ENCODE assay signal across 8 cellular contexts in genomic region chr19:48271531-48272151, GRCh38. TPM values are rescaled to one million over a fixed set of nuclear protein-coding genes. Genes with fewer than 3 reads are reported as not detected.
A peak's percentile ranks its signal among the peaks of the same experiment; 100 is the strongest.
DNase-seq lines count a peak whose midpoint lies in the region; ATAC-seq and TF ChIP-seq lines count a peak whose summit lies in the region.

No MANE protein-coding gene starts in this region.

- no peaks in the 10 kb centered on the region for H3K9me3 Mint-ChIP-seq in activated CD4-positive, alpha-beta T cell treated with anti-CD3 and anti-CD28 coated beads, Interleukin-2, amount 10 ng/mL, durations not matched to agents 24 days and 14 days
- H3K9me3 Mint-ChIP-seq in activated naive CD8-positive, alpha-beta T cell treated with anti-CD3 and anti-CD28 coated beads for 36 hours: no peaks in the 10 kb centered on the region

- no peaks in the 10 kb centered on the region for H3K36me3 Mint-ChIP-seq in activated CD4-positive, alpha-beta T cell treated with anti-CD3 and anti-CD28 coated beads, Interleukin-2, amount 10 ng/mL, durations not matched to agents 24 days and 14 days (ENCODE audit: low read depth)
- H3K36me3 Mint-ChIP-seq in activated naive CD8-positive, alpha-beta T cell treated with anti-CD3 and anti-CD28 coated beads for 36 hours: no peaks in the 10 kb centered on the region

- TF ChIP-seq POLR2A in prostate gland (IDR thresholded peaks at IDR 0.05): no peak

- H3K4me1 Mint-ChIP-seq in activated CD4-positive, alpha-beta T cell treated with anti-CD3 and anti-CD28 coated beads, Interleukin-2, amount 10 ng/mL, durations not matched to agents 24 days and 14 days: peaks cover 15% of the 10 kb centered on the region
- peaks cover 13% of the 10 kb centered on the region for H3K4me1 Mint-ChIP-seq in activated naive CD8-positive, alpha-beta T cell treated with anti-CD3 and anti-CD28 coated beads for 36 hours

- WGBS in prostate gland: 5% methylated on average over 40 of the region's 40 CpGs

- peaks cover 0 to 6% of the 10 kb centered on the region in 2 donors for H3K4me1 ChIP-seq in right atrium auricular region
- no peaks in the 10 kb centered on the region for H3K4me1 ChIP-seq in prostate gland (replicated peaks)

- H3K4me3 Mint-ChIP-seq in activated CD4-positive, alpha-beta T cell treated with anti-CD3 and anti-CD28 coated beads, Interleukin-2, amount 10 ng/mL, durations not matched to agents 24 days and 14 days: peak overlapping the region; percentile 93
- peak overlapping the region; percentile 86 for H3K4me3 Mint-ChIP-seq in activated naive CD8-positive, alpha-beta T cell treated with anti-CD3 and anti-CD28 coated beads for 36 hours

- H3K36me3 ChIP-seq in right atrium auricular region (no peaks in the 10 kb centered on the region), prostate gland (no peaks in the 10 kb centered on the region)

- no peaks in the 10 kb centered on the region for H3K27me3 ChIP-seq in right atrium auricular region
- no peaks in the 10 kb centered on the region for H3K27me3 ChIP-seq in prostate gland (replicated peaks; ENCODE audit: insufficient read depth)

- peak overlapping the region; percentile 28 to 58 for H3K4me3 ChIP-seq in right atrium auricular region
- H3K4me3 ChIP-seq in prostate gland: peak overlapping the region; percentile 22 to 27

- H3K9me3 ChIP-seq in right atrium auricular region (no peaks in the 10 kb centered on the region), prostate gland (no peaks in the 10 kb centered on the region)

- TF ChIP-seq CTCF in right atrium auricular region (IDR thresholded peaks at IDR 0.05): no peak
- TF ChIP-seq CTCF in prostate gland (IDR thresholded peaks at IDR 0.05): no peak

- H3K27me3 Mint-ChIP-seq in activated CD4-positive, alpha-beta T cell treated with anti-CD3 and anti-CD28 coated beads, Interleukin-2, amount 10 ng/mL, durations not matched to agents 24 days and 14 days: peaks cover 20% of the 10 kb centered on the region
- peaks cover 17% of the 10 kb centered on the region for H3K27me3 Mint-ChIP-seq in activated naive CD8-positive, alpha-beta T cell treated with anti-CD3 and anti-CD28 coated beads for 36 hours

- intact Hi-C loops in activated CD4-positive, alpha-beta T cell treated with anti-CD3 and anti-CD28 coated beads, Interleukin-2, amount 10 ng/mL, durations not matched to agents 24 days and 14 days (cut with micrococcal nuclease): no loop called here
- intact Hi-C loops in prostate gland (cut with DNase I): no loop called here

- H3K27ac ChIP-seq in right atrium auricular region: peak overlapping the region; percentile 19 to 42
- no peak overlapping the region for H3K27ac ChIP-seq in prostate gland

- ATAC-seq in GM18511 (IDR thresholded peaks at IDR 0.05; ENCODE audit: unreplicated experiment): no peak
- ATAC-seq in HG02840 (IDR thresholded peaks at IDR 0.05; ENCODE audit: low FRiP score, unreplicated experiment): no peak

- H3K27ac Mint-ChIP-seq in activated CD4-positive, alpha-beta T cell treated with anti-CD3 and anti-CD28 coated beads, Interleukin-2, amount 10 ng/mL, durations not matched to agents 24 days and 14 days: peak overlapping the region; percentile 53
- peak overlapping the region; percentile 65 for H3K27ac Mint-ChIP-seq in activated naive CD8-positive, alpha-beta T cell treated with anti-CD3 and anti-CD28 coated beads for 36 hours

- DNase-seq in activated CD4-positive, alpha-beta T cell treated with anti-CD3 and anti-CD28 coated beads, Interleukin-2, amount 10 ng/mL, durations not matched to agents 24 days and 14 days: peak; percentile 72
- DNase-seq in activated CD4-positive, alpha-beta T cell treated with anti-CD3 and anti-CD28 coated beads for 1 hour: no peak
- peak; percentile 84 for DNase-seq in NCI-H2171 treated with DMSO at 0.1 percent for 48 hours (lab: John Stamatoyannopoulos, UW)
- peak; percentile 21 for DNase-seq in activated naive CD8-positive, alpha-beta T cell treated with anti-CD3 and anti-CD28 coated beads for 36 hours
- no peak for DNase-seq in right atrium auricular region (ENCODE audit: low spot score)
- no peak for DNase-seq in prostate gland (ENCODE audit: low spot score)

RNA-seq across cellular contexts. Expression of gene ZNF114, which starts 1.8 kb away (rescaled TPM):
- 0.21 and 0.30 TPM in 2 replicates for total RNA-seq in activated CD4-positive, alpha-beta T cell treated with anti-CD3 and anti-CD28 coated beads, Interleukin-2, amount 10 ng/mL, durations not matched to agents 24 days and 14 days
- total RNA-seq in activated naive CD8-positive, alpha-beta T cell treated with anti-CD3 and anti-CD28 coated beads for 36 hours: under 1 TPM; 0.44 to 0.60 TPM
- total RNA-seq in right atrium auricular region (under 1 TPM; 0.24 to 0.33 TPM), prostate gland (under 1 TPM; 0.23 to 0.74 TPM)

RNA-seq across cellular contexts. Expression of gene CARD8, which starts 15.9 kb away (rescaled TPM):
- 125 and 127 TPM in 2 replicates for total RNA-seq in activated CD4-positive, alpha-beta T cell treated with anti-CD3 and anti-CD28 coated beads, Interleukin-2, amount 10 ng/mL, durations not matched to agents 24 days and 14 days
- total RNA-seq in activated naive CD8-positive, alpha-beta T cell treated with anti-CD3 and anti-CD28 coated beads for 36 hours: 100 to 1,000 TPM; 102 to 103 TPM
- total RNA-seq in right atrium auricular region (10 to 100 TPM; 19.7 to 21.2 TPM), prostate gland (10 to 100 TPM; 12.6 to 49.0 TPM)

RNA-seq across cellular contexts. Expression of gene EMP3, which starts 53.7 kb away (rescaled TPM):
- 278 and 281 TPM in 2 replicates for total RNA-seq in activated CD4-positive, alpha-beta T cell treated with anti-CD3 and anti-CD28 coated beads, Interleukin-2, amount 10 ng/mL, durations not matched to agents 24 days and 14 days
- total RNA-seq in activated naive CD8-positive, alpha-beta T cell treated with anti-CD3 and anti-CD28 coated beads for 36 hours: 100 to 1,000 TPM; 185 to 187 TPM
- total RNA-seq in right atrium auricular region: 10 to 100 TPM; 16.9 to 95.9 TPM
- 10 to 100 TPM in 1 of 2 donors, 1 to 10 TPM in 1; 5.9 to 38.6 TPM for total RNA-seq in prostate gland

Comparison
In these comparisons a context has a peak if more than half of its experiments do, and no peak if none do; other contexts are left out.
1. DNase-seq: peak in activated CD4-positive, alpha-beta T cell treated with anti-CD3 and anti-CD28 coated beads, Interleukin-2, amount 10 ng/mL, durations not matched to agents 24 days and 14 days (single experiment), NCI-H2171 treated with DMSO at 0.1 percent for 48 hours (single experiment) and activated naive CD8-positive, alpha-beta T cell treated with anti-CD3 and anti-CD28 coated beads for 36 hours (single experiment); none in activated CD4-positive, alpha-beta T cell treated with anti-CD3 and anti-CD28 coated beads for 1 hour (single experiment), right atrium auricular region (single experiment) and prostate gland (single experiment).
2. H3K27ac ChIP-seq: peak in right atrium auricular region (2 of 2); none in prostate gland (0 of 2).